In genomic region chr20:8616792-8617191, GRCh38 we compare ENCODE assay signal across 28 cellular contexts.
A peak's percentile ranks its signal among the peaks of the same experiment; 100 is the strongest.
DNase-seq lines count a peak whose midpoint lies in the region; ATAC-seq and TF ChIP-seq lines count a peak whose summit lies in the region.
"Had no signal": no experiment of that assay in that cellular context is flagged by ENCODE, and none has a peak within 500 bp of the region (broad histone marks: within the 10 kb centered on the region; RNA-seq: fewer than 3 reads in every experiment).

No MANE protein-coding gene starts in this region.

- H3K27ac Mint-ChIP-seq in activated CD4-positive, alpha-beta T cell treated with anti-CD3 and anti-CD28 coated beads for 36 hours, result no peak overlapping the region
- H3K27ac Mint-ChIP-seq: activated CD4-positive, alpha-beta memory T cell treated with anti-CD3 and anti-CD28 coated beads, Interleukin-2, amount 10 ng/mL, durations not matched to agents 7 days and 5 days; CD8-positive, alpha-beta memory T cell; memory B cell; naive thymus-derived CD4-positive, alpha-beta T cell had no signal

- intact Hi-C loops in left ventricle myocardium superior (cut with micrococcal nuclease), result no loop called here
- intact Hi-C loops in activated CD4-positive, alpha-beta T cell treated with anti-CD3 and anti-CD28 coated beads for 36 hours (cut with DNase I, micrococcal nuclease), result no loop called here

- TF ChIP-seq CTCF in AG10803 (conservative IDR thresholded peaks at IDR 0.05; ENCODE audit: low read length) (no peak), choroid plexus epithelial cell (conservative IDR thresholded peaks at IDR 0.05; ENCODE audit: low read depth, low read length) (no peak)

- no peaks in the 10 kb centered on the region for H3K36me3 Mint-ChIP-seq in activated CD4-positive, alpha-beta T cell treated with anti-CD3 and anti-CD28 coated beads for 36 hours (ENCODE audit: low read depth)
- H3K36me3 Mint-ChIP-seq: memory B cell; naive thymus-derived CD4-positive, alpha-beta T cell had no signal

- POLR2A ChIA-PET in activated CD4-positive, alpha-beta T cell treated with anti-CD3 and anti-CD28 coated beads for 36 hours (lab: Charles Lee), result no interaction called here

- no peaks in the 10 kb centered on the region for H3K4me1 Mint-ChIP-seq in activated CD4-positive, alpha-beta T cell treated with anti-CD3 and anti-CD28 coated beads for 36 hours
- H3K4me1 Mint-ChIP-seq: activated CD4-positive, alpha-beta memory T cell treated with anti-CD3 and anti-CD28 coated beads, Interleukin-2, amount 10 ng/mL, durations not matched to agents 7 days and 5 days; CD8-positive, alpha-beta memory T cell; naive thymus-derived CD4-positive, alpha-beta T cell had no signal

- ATAC-seq in left ventricle myocardium superior, result peak; percentile 90
- no peak for ATAC-seq in activated CD4-positive, alpha-beta T cell treated with anti-CD3 and anti-CD28 coated beads for 36 hours
- ATAC-seq: naive thymus-derived CD4-positive, alpha-beta T cell had no signal

- DNase-seq in AG10803 (ENCODE audit: low read depth) (peak; percentile 84), NCI-H2171 (lab: John Stamatoyannopoulos, UW) (peak; percentile 11), choroid plexus epithelial cell (ENCODE audit: low read depth) (peak; percentile 19), left ventricle myocardium superior (no peak), T-helper 9 cell (no peak)
- no peak for DNase-seq in stimulated activated naive CD4-positive, alpha-beta T cell treated with Interleukin-2 at 50 U/mL for 16 hours (lab: John Stamatoyannopoulos, UW)
- DNase-seq in stimulated activated CD4-positive, alpha-beta T cell treated with anti-CD3 and anti-CD28 coated beads, Interleukin-2, amount 100 ng/mL, for 48 hours, result no peak
- no peak for DNase-seq in activated CD4-positive, alpha-beta T cell treated with anti-CD3 and anti-CD28 coated beads for 36 hours
- DNase-seq: activated CD4-positive, alpha-beta memory T cell treated with anti-CD3 and anti-CD28 coated beads, Interleukin-2, amount 10 ng/mL, durations not matched to agents 7 days and 5 days; activated CD4-positive, CD25-positive, alpha-beta regulatory T cell; activated naive CD4-positive, alpha-beta T cell treated with Interleukin-2 at 50 U/mL for 16 hours; activated T-cell treated with anti-CD3 and anti-CD28 coated beads, Interleukin-2, amount 50 U/mL, for 1 hour; CD8-positive, alpha-beta memory T cell; DMS79 treated with DMSO at 0.1 percent for 48 hours; effector CD8-positive, alpha-beta T cell; hypothalamus; KG1; kidney; naive thymus-derived CD4-positive, alpha-beta T cell; NCI-H1694; NCI-H2227 treated with DMSO at 0.1 percent for 48 hours; retina; stimulated activated CD4-positive, alpha-beta T cell treated with anti-CD3 and anti-CD28 coated beads, Interleukin-15, amount 100 ng/mL, for 24 hours; T1000; testis had no signal

- H3K27me3 Mint-ChIP-seq in activated CD4-positive, alpha-beta T cell treated with anti-CD3 and anti-CD28 coated beads for 36 hours, result no peaks in the 10 kb centered on the region
- H3K27me3 Mint-ChIP-seq: activated CD4-positive, alpha-beta memory T cell treated with anti-CD3 and anti-CD28 coated beads, Interleukin-2, amount 10 ng/mL, durations not matched to agents 7 days and 5 days; memory B cell had no signal

- H3K4me3 ChIP-seq in AG10803 (ENCODE audit: low read length) (no peak overlapping the region), choroid plexus epithelial cell (ENCODE audit: low read depth, low read length) (no peak overlapping the region)
- H3K4me3 ChIP-seq: esophagus muscularis mucosa, HAP-1, testis had no signal

- no peaks in the 10 kb centered on the region for H3K9me3 Mint-ChIP-seq in activated CD4-positive, alpha-beta T cell treated with anti-CD3 and anti-CD28 coated beads for 36 hours (ENCODE audit: low read depth)
- H3K9me3 Mint-ChIP-seq: activated CD4-positive, alpha-beta memory T cell treated with anti-CD3 and anti-CD28 coated beads, Interleukin-2, amount 10 ng/mL, durations not matched to agents 7 days and 5 days; CD8-positive, alpha-beta memory T cell; memory B cell had no signal

- CTCF ChIA-PET in activated CD4-positive, alpha-beta T cell treated with anti-CD3 and anti-CD28 coated beads for 36 hours (lab: Charles Lee), result no interaction called here

- H3K4me3 Mint-ChIP-seq in activated CD4-positive, alpha-beta T cell treated with anti-CD3 and anti-CD28 coated beads for 36 hours, result no peak overlapping the region
- H3K4me3 Mint-ChIP-seq: activated CD4-positive, alpha-beta memory T cell treated with anti-CD3 and anti-CD28 coated beads, Interleukin-2, amount 10 ng/mL, durations not matched to agents 7 days and 5 days; CD8-positive, alpha-beta memory T cell; memory B cell; naive thymus-derived CD4-positive, alpha-beta T cell had no signal

Comparison
In these comparisons a context has a peak if more than half of its experiments do, and no peak if none do; other contexts are left out.
1. DNase-seq: peak in AG10803 (single experiment), NCI-H2171 (single experiment) and choroid plexus epithelial cell (single experiment); none in left ventricle myocardium superior (single experiment), stimulated activated naive CD4-positive, alpha-beta T cell treated with Interleukin-2 at 50 U/mL for 16 hours (single experiment), stimulated activated CD4-positive, alpha-beta T cell treated with anti-CD3 and anti-CD28 coated beads, Interleukin-2, amount 100 ng/mL, for 48 hours (0 of 2), activated CD4-positive, alpha-beta T cell treated with anti-CD3 and anti-CD28 coated beads for 36 hours (single experiment) and T-helper 9 cell (single experiment).